18 cellular contexts compared by ENCODE assay signal in genomic region chr1:239929317-239929716, GRCh38.
DNase-seq lines count a peak whose midpoint lies in the region; ATAC-seq and TF ChIP-seq lines count a peak whose summit lies in the region.
"Had no signal": no experiment of that assay in that cellular context is flagged by ENCODE, and none has a peak within 500 bp of the region (broad histone marks: within the 10 kb centered on the region; RNA-seq: fewer than 3 reads in every experiment).

No MANE protein-coding gene starts in this region.

- H3K27ac ChIP-seq in liver (ENCODE audit: low read depth in 1 of 2, low read length in 2 of 2): no peak overlapping the region
- no peak overlapping the region for H3K27ac ChIP-seq in right lobe of liver
- H3K27ac ChIP-seq in RWPE1: no peak overlapping the region
- H3K27ac ChIP-seq: 22Rv1, BLaER1, C4-2B, GM23248 had no signal

- H3K27ac Mint-ChIP-seq in osteocyte (ENCODE audit: unreplicated experiment): peak overlapping the region; percentile 65
- H3K27ac Mint-ChIP-seq: B cell; CD4-positive, CD25-positive, alpha-beta regulatory T cell; CD8-positive, alpha-beta T cell; H9 had no signal

- peaks cover 0 to 4% (median 2%) of the 10 kb centered on the region in 4 donors for H3K9me3 ChIP-seq in liver (ENCODE audit: control insufficient read depth in 4 of 4, low read length in 3 of 4)
- H3K9me3 ChIP-seq in right lobe of liver: no peaks in the 10 kb centered on the region
- H3K9me3 ChIP-seq: Caco-2 had no signal

- TF ChIP-seq RAD21 in liver (IDR thresholded peaks at IDR 0.05): no peak

- H3K27me3 ChIP-seq in liver (ENCODE audit: control insufficient read depth in 4 of 4, insufficient read depth in 4 of 4, low read length in 3 of 4) (no peaks in the 10 kb centered on the region), right lobe of liver (no peaks in the 10 kb centered on the region)
- H3K27me3 ChIP-seq: BLaER1 had no signal

- CTCF ChIA-PET in RWPE1 (lab: Yijun Ruan, JAX): no interaction called here

- H3K4me3 Mint-ChIP-seq in osteocyte (ENCODE audit: unreplicated experiment): no peak overlapping the region
- H3K4me3 Mint-ChIP-seq: B cell; CD4-positive, CD25-positive, alpha-beta regulatory T cell; CD8-positive, alpha-beta T cell; H9 had no signal

- WGBS in liver: 72% methylated on average over 6 of the region's 6 CpGs
- WGBS in right lobe of liver (ENCODE audit: insufficient coverage, low coverage, low lambda C conversion rate, missing lambda C conversion rate): 64% methylated on average over 3 of the region's 6 CpGs

- H3K9me3 Mint-ChIP-seq in osteocyte (ENCODE audit: unreplicated experiment): no peaks in the 10 kb centered on the region
- H3K9me3 Mint-ChIP-seq: CD8-positive, alpha-beta T cell had no signal

- H3K36me3 ChIP-seq in liver (ENCODE audit: control insufficient read depth in 4 of 4, insufficient read depth in 3 of 4, low read depth in 1 of 4, low read length in 3 of 4) (no peaks in the 10 kb centered on the region), right lobe of liver (no peaks in the 10 kb centered on the region)
- H3K36me3 ChIP-seq: BLaER1 had no signal

- ATAC-seq in right lobe of liver: no peak
- peak; percentile 53 for ATAC-seq in left lobe of liver
- ATAC-seq: CD8-positive, alpha-beta T cell; HCT116 had no signal

- H3K27me3 Mint-ChIP-seq in osteocyte (ENCODE audit: unreplicated experiment): peaks cover 16% of the 10 kb centered on the region
- H3K27me3 Mint-ChIP-seq: B cell; CD4-positive, CD25-positive, alpha-beta regulatory T cell had no signal

- H3K4me3 ChIP-seq in liver (ENCODE audit: low read depth in 1 of 3, low read length in 3 of 3): no peak overlapping the region
- no peak overlapping the region for H3K4me3 ChIP-seq in right lobe of liver
- H3K4me3 ChIP-seq: BLaER1, GM23248 had no signal

- no peak for TF ChIP-seq CTCF in liver (IDR thresholded peaks at IDR 0.05; ENCODE audit: low read depth, low read length, missing input control)
- TF ChIP-seq CTCF in right lobe of liver (IDR thresholded peaks at IDR 0.05): no peak
- no peak for TF ChIP-seq CTCF in osteocyte (IDR thresholded peaks at IDR 0.05)
- no peak for TF ChIP-seq CTCF in RWPE1 (conservative IDR thresholded peaks at IDR 0.05; ENCODE audit: low read depth)

- peaks cover 0 to 4% (median 3%) of the 10 kb centered on the region in 4 donors for H3K4me1 ChIP-seq in liver (ENCODE audit: control insufficient read depth in 4 of 4, insufficient read depth in 4 of 4, low read length in 3 of 4)
- peaks cover 0 to 4% (median 0%) of the 10 kb centered on the region in 4 donors for H3K4me1 ChIP-seq in right lobe of liver
- H3K4me1 ChIP-seq: BLaER1, Caco-2 had no signal

- no peaks in the 10 kb centered on the region for H3K36me3 Mint-ChIP-seq in osteocyte (ENCODE audit: unreplicated experiment)
- H3K36me3 Mint-ChIP-seq: CD4-positive, CD25-positive, alpha-beta regulatory T cell; CD8-positive, alpha-beta T cell had no signal

- intact Hi-C loops in right lobe of liver (cut with DNase I): no loop called here

- TF ChIP-seq POLR2A in right lobe of liver (IDR thresholded peaks at IDR 0.05): no peak

- DNase-seq in right lobe of liver (no peak), left lobe of liver (ENCODE audit: low spot score) (no peak), osteocyte (ENCODE audit: extremely low spot score, unreplicated experiment) (no peak), RWPE1 (ENCODE audit: low spot score) (no peak)
- DNase-seq in stimulated activated CD4-positive, alpha-beta T cell treated with anti-CD3 and anti-CD28 coated beads, Interleukin-2, amount 100 ng/mL, for 48 hours: no peak
- DNase-seq: Caco-2; CD4-positive, CD25-positive, alpha-beta regulatory T cell; CD8-positive, alpha-beta T cell; DMS153; DND-41; GM23248; H9 had no signal

- peaks cover 11% of the 10 kb centered on the region for H3K4me1 Mint-ChIP-seq in osteocyte (ENCODE audit: unreplicated experiment)
- H3K4me1 Mint-ChIP-seq: B cell; CD4-positive, CD25-positive, alpha-beta regulatory T cell had no signal

- POLR2A ChIA-PET in RWPE1 (lab: Yijun Ruan, JAX; ENCODE audit: low non-redundant PET): no interaction called here

- H3K9ac ChIP-seq in liver (ENCODE audit: low read depth in 1 of 2, low read length in 2 of 2): no peak overlapping the region
- H3K9ac ChIP-seq: BLaER1, GM23248 had no signal

TF ChIP-seq in liver, 16 proteins besides CTCF, POLR2A, EP300 and RAD21:
- TF ChIP-seq HNF4A (conservative IDR thresholded peaks at IDR 0.05) (peak; percentile 10 to 30), REST (IDR thresholded peaks at IDR 0.05) (no peak)
